ENCODE assay signal across 8 cellular contexts in the genomic region with DNA sequence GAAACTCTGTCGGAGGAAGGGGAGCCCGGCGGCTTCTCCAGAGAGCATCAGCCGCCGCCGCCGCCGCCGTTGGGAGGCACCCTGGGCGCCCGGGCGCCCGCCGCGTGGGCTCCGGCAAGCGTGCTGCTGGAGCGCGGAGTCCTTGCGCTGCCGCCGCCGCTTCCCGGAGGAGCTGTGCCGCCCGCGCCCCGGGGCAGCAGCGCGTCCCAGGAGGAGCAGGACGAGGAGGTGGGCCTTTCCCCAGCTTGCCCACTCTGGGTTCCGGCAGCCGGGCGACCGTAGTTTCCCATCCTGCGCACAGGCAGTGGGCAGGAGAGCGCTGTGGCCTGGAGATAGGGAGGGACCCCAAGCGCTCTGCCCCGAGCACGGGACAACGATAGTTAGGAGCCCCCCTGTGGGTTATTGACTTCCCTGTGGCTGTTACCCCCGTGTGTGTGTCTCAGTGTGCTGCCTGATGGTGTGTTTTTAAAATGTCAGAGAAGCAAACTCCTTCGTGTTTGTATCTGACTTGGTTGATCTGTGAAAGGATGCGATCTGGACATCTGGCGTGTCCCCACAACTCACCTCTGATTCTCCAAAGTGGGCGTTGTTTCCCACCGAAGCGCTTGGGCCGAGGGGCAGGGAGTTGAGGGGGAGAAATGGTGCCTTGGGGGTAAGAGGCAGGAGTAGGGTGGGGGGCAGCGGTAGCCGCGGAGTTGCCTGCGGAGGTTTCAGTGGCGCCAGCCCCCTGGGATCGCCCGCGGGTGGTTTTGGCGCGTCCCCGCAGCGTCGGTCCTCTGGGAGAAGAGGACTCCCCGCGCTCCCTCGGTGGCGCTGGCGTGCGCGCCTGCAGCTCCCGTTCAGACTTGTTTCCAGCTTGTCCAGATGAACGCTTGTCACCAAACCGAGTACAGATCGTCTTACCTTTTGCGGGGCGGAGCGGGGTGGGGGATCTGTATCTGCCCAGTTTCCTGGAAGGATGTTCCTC. TPM values are rescaled to one million over a fixed set of nuclear protein-coding genes. Genes with fewer than 3 reads are reported as not detected.
DNase-seq lines count a peak whose midpoint lies in the region; ATAC-seq and TF ChIP-seq lines count a peak whose summit lies in the region.

No MANE protein-coding gene starts in this region.

- H3K4me3 ChIP-seq in parathyroid adenoma (ENCODE audit: low read depth, low read length) = peak overlapping the region; percentile 78

- intact Hi-C loops in activated T-helper 2 cell treated with anti-CD3 and anti-CD28 coated beads, Interferon-gamma antibody, Interleukin-2, Interleukin-4, amounts not matched to agents 10 μg/mL and 5 μg/mL and 100 μg/mL, durations not matched to agents 14 hours and 24 hours and 36 hours (cut with micrococcal nuclease) = loop anchor here (5.0 kb wide), 1 partner anchor 290 kb away; no protein-coding TSS in a partner anchor
- intact Hi-C loops in left cardiac atrium (cut with DNase I) = loop anchor here in 1 of 2 donors (5.0 to 10.0 kb wide), 2 partner anchors 145 to 292 kb away; no protein-coding TSS in a partner anchor

- peak overlapping the region; percentile 13 for H3K27ac ChIP-seq in parathyroid adenoma

- H3K4me1 ChIP-seq in parathyroid adenoma = no peaks in the 10 kb centered on the region

- no peak overlapping the region for H3K27ac Mint-ChIP-seq in activated T-helper 2 cell treated with anti-CD3 and anti-CD28 coated beads, Interferon-gamma antibody, Interleukin-2, Interleukin-4, amounts not matched to agents 10 μg/mL and 5 μg/mL and 100 μg/mL, durations not matched to agents 14 hours and 24 hours and 36 hours

- ATAC-seq in GM21825 (IDR thresholded peaks at IDR 0.05; ENCODE audit: unreplicated experiment) (peak; percentile 23), left cardiac atrium (peak; percentile 51 to 64), GM18907 (IDR thresholded peaks at IDR 0.05; ENCODE audit: unreplicated experiment) (no peak)

- H3K4me1 Mint-ChIP-seq in activated T-helper 2 cell treated with anti-CD3 and anti-CD28 coated beads, Interferon-gamma antibody, Interleukin-2, Interleukin-4, amounts not matched to agents 10 μg/mL and 5 μg/mL and 100 μg/mL, durations not matched to agents 14 hours and 24 hours and 36 hours (ENCODE audit: low read depth) = peaks cover 10% of the 10 kb centered on the region

- peak overlapping the region; percentile 80 for H3K4me3 Mint-ChIP-seq in activated T-helper 2 cell treated with anti-CD3 and anti-CD28 coated beads, Interferon-gamma antibody, Interleukin-2, Interleukin-4, amounts not matched to agents 10 μg/mL and 5 μg/mL and 100 μg/mL, durations not matched to agents 14 hours and 24 hours and 36 hours (ENCODE audit: low read depth)

- H3K4me2 ChIP-seq in parathyroid adenoma (ENCODE audit: low read length) = peak overlapping the region; percentile 90

- H3K79me2 ChIP-seq in parathyroid adenoma = no peaks in the 10 kb centered on the region

- peak overlapping the region; percentile 82 for H2AFZ ChIP-seq in parathyroid adenoma

- H3K36me3 ChIP-seq in parathyroid adenoma (ENCODE audit: control insufficient read depth, insufficient read depth, low read length) = no peaks in the 10 kb centered on the region

- no peaks in the 10 kb centered on the region for H3K9me3 ChIP-seq in parathyroid adenoma (ENCODE audit: control insufficient read depth, low read length)

- no peaks in the 10 kb centered on the region for H3K9me3 Mint-ChIP-seq in activated T-helper 2 cell treated with anti-CD3 and anti-CD28 coated beads, Interferon-gamma antibody, Interleukin-2, Interleukin-4, amounts not matched to agents 10 μg/mL and 5 μg/mL and 100 μg/mL, durations not matched to agents 14 hours and 24 hours and 36 hours

- TF ChIP-seq CTCF in parathyroid adenoma (IDR thresholded peaks at IDR 0.05) = no peak

- DNase-seq in ELF-1 (ENCODE audit: low read depth, low spot score) (peak; percentile 33), NCI-H1417 treated with DMSO at 0.1 percent for 48 hours (lab: John Stamatoyannopoulos, UW) (peak; percentile 11), left cardiac atrium (peak; percentile 56), LoVo (ENCODE audit: low spot score) (no peak)
- DNase-seq in activated T-helper 2 cell treated with anti-CD3 and anti-CD28 coated beads, Interferon-gamma antibody, Interleukin-2, Interleukin-4, amounts not matched to agents 10 μg/mL and 5 μg/mL and 100 μg/mL, durations not matched to agents 14 hours and 24 hours and 36 hours (ENCODE audit: low spot score) = no peak

- no peaks in the 10 kb centered on the region for H3K27me3 ChIP-seq in parathyroid adenoma (ENCODE audit: control insufficient read depth, insufficient read depth, low read length)

- peaks cover 65% of the 10 kb centered on the region for H3K27me3 Mint-ChIP-seq in activated T-helper 2 cell treated with anti-CD3 and anti-CD28 coated beads, Interferon-gamma antibody, Interleukin-2, Interleukin-4, amounts not matched to agents 10 μg/mL and 5 μg/mL and 100 μg/mL, durations not matched to agents 14 hours and 24 hours and 36 hours (ENCODE audit: low read depth)

- H3K9ac ChIP-seq in parathyroid adenoma = no peak overlapping the region

- no peaks in the 10 kb centered on the region for H3K36me3 Mint-ChIP-seq in activated T-helper 2 cell treated with anti-CD3 and anti-CD28 coated beads, Interferon-gamma antibody, Interleukin-2, Interleukin-4, amounts not matched to agents 10 μg/mL and 5 μg/mL and 100 μg/mL, durations not matched to agents 14 hours and 24 hours and 36 hours (ENCODE audit: low read depth)

RNA-seq across cellular contexts. Expression of gene MAST4, which starts 0.9 kb away (rescaled TPM):
- total RNA-seq in activated T-helper 2 cell treated with anti-CD3 and anti-CD28 coated beads, Interferon-gamma antibody, Interleukin-2, Interleukin-4, amounts not matched to agents 10 μg/mL and 5 μg/mL and 100 μg/mL, durations not matched to agents 14 hours and 24 hours and 36 hours = 5.4 and 6.1 TPM in 2 replicates
- 10 to 100 TPM; 41.1 to 64.8 TPM for total RNA-seq in left cardiac atrium

Comparison
In these comparisons a context has a peak if more than half of its experiments do, and no peak if none do; other contexts are left out.
1. DNase-seq: peak in ELF-1 (single experiment), NCI-H1417 treated with DMSO at 0.1 percent for 48 hours (single experiment) and left cardiac atrium (single experiment); none in activated T-helper 2 cell treated with anti-CD3 and anti-CD28 coated beads, Interferon-gamma antibody, Interleukin-2, Interleukin-4, amounts not matched to agents 10 μg/mL and 5 μg/mL and 100 μg/mL, durations not matched to agents 14 hours and 24 hours and 36 hours (single experiment) and LoVo (single experiment).